Comparison of ENCODE assay signal across 8 cellular contexts in genomic region chrX:149940015-149940716, GRCh38. TPM values are rescaled to one million over a fixed set of nuclear protein-coding genes. Genes with fewer than 3 reads are reported as not detected.
DNase-seq lines count a peak whose midpoint lies in the region; ATAC-seq and TF ChIP-seq lines count a peak whose summit lies in the region.

No MANE protein-coding gene starts in this region.

- DNase-seq in AG10803 (ENCODE audit: low read depth) = peak; percentile 99
- peak; percentile 93 for DNase-seq in NCI-H2227 treated with DMSO at 0.1 percent for 48 hours (lab: John Stamatoyannopoulos, UW)
- DNase-seq in activated B cell treated with CpG ODN at 0.5 μM for 24 hours = peak; percentile 75
- DNase-seq in central memory CD4-positive, alpha-beta T cell = peak; percentile 91
- peak; percentile 98 for DNase-seq in iris pigment epithelial cell (ENCODE audit: low read depth)
- DNase-seq in spleen = peak; percentile 97

- TF ChIP-seq CTCF in AG10803 (conservative IDR thresholded peaks at IDR 0.05; ENCODE audit: low read length) (peak; percentile 60), activated B cell treated with CpG ODN at 0.5 μM for 24 hours (IDR thresholded peaks at IDR 0.05) (no peak), spleen (IDR thresholded peaks at IDR 0.05 in 8 of 11, conservative IDR thresholded peaks at IDR 0.05 in 3 of 11) (peak in 10 of 11 experiments; percentile 27 to 77 (median 68))

- TF ChIP-seq POLR2A in GM18951 (IDR thresholded peaks at IDR 0.05; ENCODE audit: extremely low read depth, insufficient read depth, insufficient read length) = peak; percentile 29
- peak in 1 of 3 donors; percentile 28 for TF ChIP-seq POLR2A in spleen (IDR thresholded peaks at IDR 0.05)

- H3K27ac ChIP-seq in spleen = peak overlapping the region; percentile 57 to 96 (median 90)

- CTCF ChIA-PET in activated B cell treated with CpG ODN at 0.5 μM for 24 hours (lab: Charles Lee) = interaction anchor here (0.7 to 0.9 kb wide), 2 partner anchors 634 to 760 kb away, joined by 3 read pairs; no protein-coding TSS in a partner anchor

- in situ Hi-C loops in GM18951 (cut with MboI; ENCODE audit: low sequenced_read_pairs, unreplicated experiment) = loop anchor here (10.0 kb wide), 1 partner anchor 405 kb away; no protein-coding TSS in a partner anchor

- H3K9me3 Mint-ChIP-seq in activated B cell treated with CpG ODN at 0.5 μM for 24 hours = no peaks in the 10 kb centered on the region

- intact Hi-C loops in activated B cell treated with CpG ODN at 0.5 μM for 24 hours (cut with micrococcal nuclease) = loop anchor here (2.0 to 10.0 kb wide), 5 partner anchors 539 to 1045 kb away; partner anchors contain the start of genes CD99L2, HMGB3, MTM1 and MTMR1
- intact Hi-C loops in spleen (cut with DNase I; ENCODE audit: low total_unique reads) = no loop called here

- peaks cover 10% of the 10 kb centered on the region for H3K4me1 Mint-ChIP-seq in activated B cell treated with CpG ODN at 0.5 μM for 24 hours

- peaks cover 0 to 5% (median 0%) of the 10 kb centered on the region in 6 donors for H3K36me3 ChIP-seq in spleen

- H3K9me3 ChIP-seq in spleen = no peaks in the 10 kb centered on the region

- peak; percentile 44 for ATAC-seq in HG03175 (IDR thresholded peaks at IDR 0.05; ENCODE audit: unreplicated experiment)
- ATAC-seq in activated B cell treated with CpG ODN at 0.5 μM for 24 hours (ENCODE audit: low read depth) = peak; percentile 54

- POLR2A ChIA-PET in activated B cell treated with CpG ODN at 0.5 μM for 24 hours (lab: Charles Lee) = interaction anchor here (0.6 to 3.2 kb wide), 11 partner anchors 110 to 753 kb away, joined by 3 to 68 read pairs (median 4); partner anchors contain the start of genes EOLA1, IDS and MTMR1

- peak overlapping the region; percentile 88 for H3K4me3 Mint-ChIP-seq in activated B cell treated with CpG ODN at 0.5 μM for 24 hours

- H3K27me3 Mint-ChIP-seq in activated B cell treated with CpG ODN at 0.5 μM for 24 hours = no peaks in the 10 kb centered on the region

- H3K36me3 Mint-ChIP-seq in activated B cell treated with CpG ODN at 0.5 μM for 24 hours (ENCODE audit: low read depth) = peaks cover 2% of the 10 kb centered on the region

- 0 to 41% (median 9%) methylated on average over 23 to 27 of the region's 27 CpGs for WGBS in spleen, 5 donors

- H3K27ac Mint-ChIP-seq in activated B cell treated with CpG ODN at 0.5 μM for 24 hours = peak overlapping the region; percentile 91

- peaks cover 0 to 15% (median 6%) of the 10 kb centered on the region in 6 donors for H3K4me1 ChIP-seq in spleen

- H3K4me3 ChIP-seq in AG10803 (ENCODE audit: low read length) (peak overlapping the region; percentile 68), spleen (peak overlapping the region; percentile 27 to 79 (median 48))

- H3K27me3 ChIP-seq in spleen (replicated peaks in 1 of 7) = no peaks in the 10 kb centered on the region

RNA-seq across cellular contexts. Expression of gene EOLA2, which starts 1.9 kb away (rescaled TPM):
- total RNA-seq in activated B cell treated with CpG ODN at 0.5 μM for 24 hours (37.5 and 38.4 TPM in 2 replicates), spleen (10 to 100 TPM; 14.9 to 44.8 (median 32.9) TPM)
- polyA plus RNA-seq in spleen = 10 to 100 TPM; 23.8 to 55.3 (median 39.4) TPM

RNA-seq across cellular contexts. Expression of gene HSFX4, which starts 10.8 kb away (rescaled TPM):
- not detected in 2 replicates for total RNA-seq in activated B cell treated with CpG ODN at 0.5 μM for 24 hours
- not detected for total RNA-seq in spleen
- polyA plus RNA-seq in spleen = not detected

RNA-seq across cellular contexts. Expression of gene MAGEA8, which starts 59.2 kb away (rescaled TPM):
- not detected in 2 replicates for total RNA-seq in activated B cell treated with CpG ODN at 0.5 μM for 24 hours
- not detected for total RNA-seq in spleen
- polyA plus RNA-seq in spleen = not detected

Comparison
In these comparisons a context has a peak if more than half of its experiments do, and no peak if none do; other contexts are left out.
1. Peak in every context shown above with its lines: DNase-seq, ATAC-seq, H3K4me3 ChIP-seq and H3K27ac ChIP-seq.